In genomic region chr10:92091965-92092364, GRCh38 we compare ENCODE assay signal across 21 cellular contexts.
DNase-seq lines count a peak whose midpoint lies in the region; ATAC-seq and TF ChIP-seq lines count a peak whose summit lies in the region.
"Had no signal": no experiment of that assay in that cellular context is flagged by ENCODE, and none has a peak within 500 bp of the region (broad histone marks: within the 10 kb centered on the region; RNA-seq: fewer than 3 reads in every experiment).

No MANE protein-coding gene starts in this region.

- no peaks in the 10 kb centered on the region for H3K36me3 Mint-ChIP-seq in GM23338 (ENCODE audit: low read depth)
- H3K36me3 Mint-ChIP-seq in stimulated activated effector memory CD8-positive, alpha-beta T cell treated with anti-CD3 and anti-CD28 coated beads, Interleukin-12 subunit alpha, Interleukin-12 subunit beta, amount 100 ng/mL, for 72 hours, result no peaks in the 10 kb centered on the region
- H3K36me3 Mint-ChIP-seq in CD4-positive, alpha-beta T cell (ENCODE audit: low read depth), result no peaks in the 10 kb centered on the region
- H3K36me3 Mint-ChIP-seq: CD4-positive, CD25-positive, alpha-beta regulatory T cell had no signal

- H3K9ac ChIP-seq in HUES6 (ENCODE audit: low read length), result no peak overlapping the region

- no peak for DNase-seq in GM23338 (ENCODE audit: low spot score)
- DNase-seq in stimulated activated effector memory CD8-positive, alpha-beta T cell treated with anti-CD3 and anti-CD28 coated beads, Interleukin-12 subunit alpha, Interleukin-12 subunit beta, amount 100 ng/mL, for 72 hours (ENCODE audit: low spot score in 2 of 2), result no peak
- no peak for DNase-seq in CD4-positive, alpha-beta T cell
- DNase-seq in stimulated activated CD4-positive, alpha-beta T cell treated with anti-CD3 and anti-CD28 coated beads, Interleukin-4, amount 100 ng/mL, for 24 hours, result no peak
- no peak for DNase-seq in NCI-H69 (lab: John Stamatoyannopoulos, UW)
- DNase-seq: activated B cell treated with CpG ODN at 0.5 μM for 24 hours; activated CD8-positive, alpha-beta T cell treated with anti-CD3 and anti-CD28 coated beads, Interleukin-2, amount 10 ng/mL, durations not matched to agents 7 days and 5 days; activated gamma-delta T cell treated with Interleukin-2 at 50 U/mL for 16 hours; adrenal gland; CD4-positive, CD25-positive, alpha-beta regulatory T cell; colonic mucosa; NCI-H1694; NCI-H526 treated with DMSO at 0.1 percent for 48 hours; small intestine; stimulated activated CD4-positive, alpha-beta T cell treated with anti-CD3 and anti-CD28 coated beads, Interleukin-2, amount 100 ng/mL, for 24 hours; stimulated activated naive CD4-positive, alpha-beta T cell had no signal

- H3K36me3 ChIP-seq in GM23338 (ENCODE audit: insufficient read depth), result no peaks in the 10 kb centered on the region
- no peaks in the 10 kb centered on the region for H3K36me3 ChIP-seq in HUES6 (ENCODE audit: control insufficient read depth, insufficient read depth, low read length)
- H3K36me3 ChIP-seq: adrenal gland, colonic mucosa had no signal

- H3K9me3 Mint-ChIP-seq in GM23338, result no peaks in the 10 kb centered on the region
- no peaks in the 10 kb centered on the region for H3K9me3 Mint-ChIP-seq in stimulated activated effector memory CD8-positive, alpha-beta T cell treated with anti-CD3 and anti-CD28 coated beads, Interleukin-12 subunit alpha, Interleukin-12 subunit beta, amount 100 ng/mL, for 72 hours
- H3K9me3 Mint-ChIP-seq in CD4-positive, alpha-beta T cell, result no peaks in the 10 kb centered on the region
- H3K9me3 Mint-ChIP-seq: activated B cell treated with CpG ODN at 0.5 μM for 24 hours; CD4-positive, CD25-positive, alpha-beta regulatory T cell had no signal

- ATAC-seq in GM18867 (IDR thresholded peaks at IDR 0.05; ENCODE audit: unreplicated experiment) (peak; percentile 53), GM23338 (no peak)
- ATAC-seq in stimulated activated effector memory CD8-positive, alpha-beta T cell treated with anti-CD3 and anti-CD28 coated beads, Interleukin-12 subunit alpha, Interleukin-12 subunit beta, amount 100 ng/mL, for 72 hours, result peak; percentile 69
- ATAC-seq in CD4-positive, alpha-beta T cell (ENCODE audit: poor library complexity), result no peak
- ATAC-seq: activated CD8-positive, alpha-beta T cell treated with anti-CD3 and anti-CD28 coated beads, Interleukin-2, amount 10 ng/mL, durations not matched to agents 7 days and 5 days; K562; SK-N-SH treated with all-trans-retinoic acid at 6 μM for 48 hours had no signal

- peaks cover 7% of the 10 kb centered on the region for H3K27me3 Mint-ChIP-seq in GM23338 (ENCODE audit: insufficient read depth, low read depth, poor library complexity)
- no peaks in the 10 kb centered on the region for H3K27me3 Mint-ChIP-seq in CD4-positive, alpha-beta T cell
- H3K27me3 Mint-ChIP-seq: activated B cell treated with CpG ODN at 0.5 μM for 24 hours; CD4-positive, CD25-positive, alpha-beta regulatory T cell had no signal

- no peaks in the 10 kb centered on the region for H3K79me2 ChIP-seq in GM23338 (replicated peaks; ENCODE audit: insufficient read depth)

- H3K4me2 ChIP-seq in GM23338, result peak overlapping the region; percentile 52

- POLR2A ChIA-PET in CD4-positive, alpha-beta T cell (lab: Charles Lee), result no interaction called here

- H3K4me3 ChIP-seq in GM23338 (0 out of 2 replicates have a peak overlapping the region, but pooled peaks have one; percentile 7), HUES6 (ENCODE audit: low read depth, low read length) (no peak overlapping the region)
- H3K4me3 ChIP-seq: adrenal gland, colonic mucosa, K562, lung had no signal

- CTCF ChIA-PET in CD4-positive, alpha-beta T cell (lab: Charles Lee), result no interaction called here

- no peak overlapping the region for H2AFZ ChIP-seq in GM23338

- H3K27me3 ChIP-seq in GM23338 (ENCODE audit: insufficient read depth) (no peaks in the 10 kb centered on the region), HUES6 (ENCODE audit: control insufficient read depth, insufficient read depth, low read length) (no peaks in the 10 kb centered on the region)
- H3K27me3 ChIP-seq in CD4-positive, alpha-beta T cell (ENCODE audit: control insufficient read depth, insufficient read depth, low read length), result no peaks in the 10 kb centered on the region
- H3K27me3 ChIP-seq: adrenal gland, colonic mucosa had no signal

- intact Hi-C loops in CD4-positive, alpha-beta T cell (cut with DNase I, micrococcal nuclease), result no loop called here

- H3K27ac ChIP-seq in GM23338 (ENCODE audit: low read depth) (no peak overlapping the region), HUES6 (ENCODE audit: low read depth, low read length) (0 out of 2 replicates have a peak overlapping the region, but pooled peaks have one; percentile 53)
- no peak overlapping the region for H3K27ac ChIP-seq in CD4-positive, alpha-beta T cell (ENCODE audit: low read depth, low read length)
- H3K27ac ChIP-seq: adrenal gland, colonic mucosa had no signal

- no peaks in the 10 kb centered on the region for H3K9me3 ChIP-seq in HUES6 (ENCODE audit: control insufficient read depth, insufficient read depth, low read depth, low read length)
- no peaks in the 10 kb centered on the region for H3K9me3 ChIP-seq in CD4-positive, alpha-beta T cell (ENCODE audit: control insufficient read depth, low read length)
- H3K9me3 ChIP-seq: adrenal gland, colonic mucosa had no signal

- 0 out of 2 replicates have a peak, but pooled peaks cover 3% of the 10 kb centered on the region for H3F3A ChIP-seq in GM23338 (replicated peaks; ENCODE audit: low read depth)

- H3K4me1 Mint-ChIP-seq in GM23338, result peaks cover 44% of the 10 kb centered on the region
- H3K4me1 Mint-ChIP-seq in stimulated activated effector memory CD8-positive, alpha-beta T cell treated with anti-CD3 and anti-CD28 coated beads, Interleukin-12 subunit alpha, Interleukin-12 subunit beta, amount 100 ng/mL, for 72 hours, result peaks cover 7% of the 10 kb centered on the region
- H3K4me1 Mint-ChIP-seq in CD4-positive, alpha-beta T cell (ENCODE audit: low read depth), result no peaks in the 10 kb centered on the region

- no peaks in the 10 kb centered on the region for H4K20me1 ChIP-seq in GM23338 (replicated peaks; ENCODE audit: insufficient read depth)

- H3K4me3 Mint-ChIP-seq in GM23338, result no peak overlapping the region
- H3K4me3 Mint-ChIP-seq in stimulated activated effector memory CD8-positive, alpha-beta T cell treated with anti-CD3 and anti-CD28 coated beads, Interleukin-12 subunit alpha, Interleukin-12 subunit beta, amount 100 ng/mL, for 72 hours, result no peak overlapping the region
- no peak overlapping the region for H3K4me3 Mint-ChIP-seq in CD4-positive, alpha-beta T cell
- H3K4me3 Mint-ChIP-seq: activated B cell treated with CpG ODN at 0.5 μM for 24 hours; activated CD8-positive, alpha-beta T cell treated with anti-CD3 and anti-CD28 coated beads, Interleukin-2, amount 10 ng/mL, durations not matched to agents 7 days and 5 days; CD4-positive, CD25-positive, alpha-beta regulatory T cell had no signal

- no peak for TF ChIP-seq CTCF in GM23338 (conservative IDR thresholded peaks at IDR 0.05; ENCODE audit: low read depth in 2 of 2)
- no peak for TF ChIP-seq CTCF in CD4-positive, alpha-beta T cell (IDR thresholded peaks at IDR 0.05)

- H3K4me1 ChIP-seq in GM23338 (ENCODE audit: insufficient read depth) (peaks cover 43% of the 10 kb centered on the region), HUES6 (ENCODE audit: control insufficient read depth, insufficient read depth, low read length) (peaks cover 17% of the 10 kb centered on the region; the same call in 1 of the 2 replicates)
- H3K4me1 ChIP-seq: colonic mucosa had no signal

- H3K9me2 ChIP-seq in GM23338 (ENCODE audit: insufficient read depth), result no peaks in the 10 kb centered on the region

- H3K27ac Mint-ChIP-seq in GM23338, result peak overlapping the region; percentile 50; the same call in 1 of the 2 replicates
- no peak overlapping the region for H3K27ac Mint-ChIP-seq in stimulated activated effector memory CD8-positive, alpha-beta T cell treated with anti-CD3 and anti-CD28 coated beads, Interleukin-12 subunit alpha, Interleukin-12 subunit beta, amount 100 ng/mL, for 72 hours
- no peak overlapping the region for H3K27ac Mint-ChIP-seq in CD4-positive, alpha-beta T cell
- H3K27ac Mint-ChIP-seq: activated B cell treated with CpG ODN at 0.5 μM for 24 hours; activated CD8-positive, alpha-beta T cell treated with anti-CD3 and anti-CD28 coated beads, Interleukin-2, amount 10 ng/mL, durations not matched to agents 7 days and 5 days; CD4-positive, CD25-positive, alpha-beta regulatory T cell had no signal

TF ChIP-seq in GM23338, 12 proteins besides CTCF, POLR2A, EP300 and RAD21:
- TF ChIP-seq STAT1 (IDR thresholded peaks at IDR 0.05; ENCODE audit: unreplicated experiment) (no peak), EZH2phosphoT487 (IDR thresholded peaks at IDR 0.05; ENCODE audit: unreplicated experiment) (no peak), POLR2AphosphoS5 (IDR thresholded peaks at IDR 0.05; ENCODE audit: low read depth) (no peak), CREB1 (CRISPR knock-in tag; IDR thresholded peaks at IDR 0.05; ENCODE audit: low read depth) (no peak), ETS1 (IDR thresholded peaks at IDR 0.05) (no peak), NANOG (IDR thresholded peaks at IDR 0.05; ENCODE audit: borderline replicate concordance) (0 out of 2 replicates have a peak, but pooled peaks have one; percentile 62)

Comparison
In these comparisons a context has a peak if more than half of its experiments do, and no peak if none do; other contexts are left out.
1. ATAC-seq: peak in GM18867 (single experiment) and stimulated activated effector memory CD8-positive, alpha-beta T cell treated with anti-CD3 and anti-CD28 coated beads, Interleukin-12 subunit alpha, Interleukin-12 subunit beta, amount 100 ng/mL, for 72 hours (single experiment); none in GM23338 (single experiment) and CD4-positive, alpha-beta T cell (single experiment).